8 cellular contexts compared by ENCODE assay signal in the genomic region with DNA sequence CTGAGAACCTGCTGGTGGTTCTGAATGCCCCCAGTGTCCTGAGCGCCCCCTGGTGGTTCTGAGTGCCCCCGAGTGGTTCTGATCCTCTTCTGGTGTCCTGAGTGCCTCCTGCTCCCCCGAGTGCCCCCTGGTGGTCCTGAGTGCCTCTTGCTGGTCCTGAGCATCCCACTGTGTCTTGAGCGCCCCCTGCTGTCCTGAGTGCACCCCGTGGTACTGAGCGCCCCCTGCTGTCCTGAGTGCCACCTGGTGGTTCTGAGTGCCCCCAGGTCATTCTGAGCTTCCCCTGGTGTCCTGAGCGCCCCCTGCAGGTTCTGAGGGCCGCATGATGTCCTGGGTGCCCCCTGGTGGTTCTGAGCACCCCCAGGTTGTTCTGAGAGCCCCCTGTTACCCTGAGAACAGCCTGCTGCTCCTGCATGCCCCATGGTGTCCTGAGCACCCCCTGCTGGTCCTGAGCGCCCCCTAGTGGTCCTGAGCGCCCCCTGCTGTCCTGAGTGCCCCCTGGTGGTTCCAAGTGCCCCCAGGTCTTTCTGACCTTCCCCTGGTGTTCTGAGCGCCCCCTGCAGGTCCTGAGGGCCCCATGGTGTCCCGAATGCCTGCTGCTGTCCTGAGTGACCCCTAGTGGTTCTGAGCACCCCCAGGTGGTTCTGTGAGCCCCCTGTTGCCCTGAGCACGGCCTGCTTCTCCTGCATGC.
A peak's percentile ranks its signal among the peaks of the same experiment; 100 is the strongest.
DNase-seq lines count a peak whose midpoint lies in the region; ATAC-seq lines count a peak whose summit lies in the region.

No MANE protein-coding gene starts in this region.

- CTCF ChIA-PET in activated CD4-positive, alpha-beta memory T cell treated with anti-CD3 and anti-CD28 coated beads for 36 hours (lab: Charles Lee): interaction anchor here (0.6 to 3.4 kb wide), 23 partner anchors 9 to 436 kb away, joined by 3 to 31 read pairs (median 4); no protein-coding TSS in a partner anchor

- no peaks in the 10 kb centered on the region for H3K9me3 Mint-ChIP-seq in activated CD4-positive, alpha-beta memory T cell treated with anti-CD3 and anti-CD28 coated beads for 36 hours

- H3K27me3 Mint-ChIP-seq in activated CD4-positive, alpha-beta memory T cell treated with anti-CD3 and anti-CD28 coated beads for 36 hours: peaks cover 3% of the 10 kb centered on the region

- intact Hi-C loops in activated CD4-positive, alpha-beta memory T cell treated with anti-CD3 and anti-CD28 coated beads for 36 hours (cut with micrococcal nuclease): no loop called here
- intact Hi-C loops in left ventricle myocardium superior (cut with micrococcal nuclease): no loop called here

- peak; percentile 63 for ATAC-seq in GM19467 (IDR thresholded peaks at IDR 0.05; ENCODE audit: unreplicated experiment)
- peak; percentile 55 for ATAC-seq in HG03565 (IDR thresholded peaks at IDR 0.05; ENCODE audit: unreplicated experiment)
- ATAC-seq in left ventricle myocardium superior: no peak
- peak; percentile 73 for ATAC-seq in stimulated activated naive CD8-positive, alpha-beta T cell treated with anti-CD3 and anti-CD28 coated beads, Interleukin-15, Interleukin-2, amounts not matched to agents 100 U/mL and 50 U/mL, for 24 hours

- H3K36me3 Mint-ChIP-seq in activated CD4-positive, alpha-beta memory T cell treated with anti-CD3 and anti-CD28 coated beads for 36 hours: no peaks in the 10 kb centered on the region

- H3K27ac Mint-ChIP-seq in activated CD4-positive, alpha-beta memory T cell treated with anti-CD3 and anti-CD28 coated beads for 36 hours: no peak overlapping the region

- POLR2A ChIA-PET in activated CD4-positive, alpha-beta memory T cell treated with anti-CD3 and anti-CD28 coated beads for 36 hours (lab: Charles Lee): no interaction called here

- no peak overlapping the region for H3K4me3 Mint-ChIP-seq in activated CD4-positive, alpha-beta memory T cell treated with anti-CD3 and anti-CD28 coated beads for 36 hours

- peak; percentile 53 for DNase-seq in COLO668 (lab: John Stamatoyannopoulos, UW; ENCODE audit: unreplicated experiment)
- peak; percentile 93 for DNase-seq in activated CD4-positive, alpha-beta memory T cell treated with anti-CD3 and anti-CD28 coated beads for 36 hours
- peak; percentile 31 for DNase-seq in left ventricle myocardium superior
- peak; percentile 90 for DNase-seq in stimulated activated naive CD8-positive, alpha-beta T cell treated with anti-CD3 and anti-CD28 coated beads, Interleukin-15, Interleukin-2, amounts not matched to agents 100 U/mL and 50 U/mL, for 24 hours
- no peak for DNase-seq in NCI-H748 (lab: John Stamatoyannopoulos, UW; ENCODE audit: unreplicated experiment)
- no peak for DNase-seq in caudate nucleus (lab: John Stamatoyannopoulos, UW)

- H3K27ac ChIP-seq in caudate nucleus (ENCODE audit: low read depth, low read length): no peak overlapping the region

- peaks cover 11% of the 10 kb centered on the region for H3K4me1 Mint-ChIP-seq in activated CD4-positive, alpha-beta memory T cell treated with anti-CD3 and anti-CD28 coated beads for 36 hours (ENCODE audit: low read depth)

Comparison
In these comparisons a context has a peak if more than half of its experiments do, and no peak if none do; other contexts are left out.
1. DNase-seq: peak in COLO668 (single experiment), activated CD4-positive, alpha-beta memory T cell treated with anti-CD3 and anti-CD28 coated beads for 36 hours (single experiment), left ventricle myocardium superior (single experiment) and stimulated activated naive CD8-positive, alpha-beta T cell treated with anti-CD3 and anti-CD28 coated beads, Interleukin-15, Interleukin-2, amounts not matched to agents 100 U/mL and 50 U/mL, for 24 hours (single experiment); none in NCI-H748 (single experiment) and caudate nucleus (0 of 61).